Comparison of ENCODE assay signal across 8 cellular contexts in genomic region chr5:78359455-78359830, GRCh38. TPM values are rescaled to one million over a fixed set of nuclear protein-coding genes. Genes with fewer than 3 reads are reported as not detected.
DNase-seq lines count a peak whose midpoint lies in the region; ATAC-seq and TF ChIP-seq lines count a peak whose summit lies in the region.
"Not testable (repeated sequence)": the region's sequence is repeated elsewhere in the genome, so short reads cannot be mapped to it uniquely, and the experiment has no call there.

No MANE protein-coding gene starts in this region.

- intact Hi-C loops in sigmoid colon (cut with DNase I), result not testable (repeated sequence)

- ATAC-seq in activated T-cell treated with anti-CD3 and anti-CD28 coated beads, Interleukin-2, amount 50 U/mL, for 4 hours, result not testable (repeated sequence)

- H3K27me3 Mint-ChIP-seq in activated T-cell treated with anti-CD3 and anti-CD28 coated beads, Interleukin-2, amount 50 U/mL, for 4 hours (ENCODE audit: low read depth); chondrocyte (ENCODE audit: low read depth): not testable (repeated sequence)

- H3K9me3 ChIP-seq in ES-I3 (ENCODE audit: control insufficient read depth, insufficient read depth, low read length); OCI-LY1 (ENCODE audit: low read length); cardiac muscle cell (ENCODE audit: low read depth); mononuclear cell (ENCODE audit: low read depth, low read length); sigmoid colon: not testable (repeated sequence)

- not testable (repeated sequence) for TF ChIP-seq EP300 in sigmoid colon (IDR thresholded peaks at IDR 0.05)

- not testable (repeated sequence) for H3K4me1 ChIP-seq in ES-I3 (ENCODE audit: insufficient read depth, low read length); cardiac muscle cell (ENCODE audit: low read depth); urinary bladder (ENCODE audit: insufficient read depth)
- H3K4me1 ChIP-seq in OCI-LY1 (ENCODE audit: insufficient read depth, low read length, severe bottlenecking) (peaks cover 40% of the 10 kb centered on the region), mononuclear cell (ENCODE audit: insufficient read depth, low read length) (peaks cover 26% of the 10 kb centered on the region), sigmoid colon (peaks cover 3 to 26% (median 12%) of the 10 kb centered on the region in 4 donors)

- H3K9me2 ChIP-seq in OCI-LY1 (ENCODE audit: low read depth, low read length), result not testable (repeated sequence)

- H3K27ac Mint-ChIP-seq in chondrocyte (ENCODE audit: unreplicated experiment), result peak overlapping the region; percentile 98

- H3K36me3 Mint-ChIP-seq in activated T-cell treated with anti-CD3 and anti-CD28 coated beads, Interleukin-2, amount 50 U/mL, for 4 hours (ENCODE audit: insufficient read depth); chondrocyte (ENCODE audit: low read depth): not testable (repeated sequence)

- H3K4me3 ChIP-seq in OCI-LY1 (ENCODE audit: low read depth, low read length, poor library complexity, severe bottlenecking) (peak overlapping the region; percentile 92), cardiac muscle cell (peak overlapping the region; percentile 84), mononuclear cell (ENCODE audit: low read length) (peak overlapping the region; percentile 93), sigmoid colon (peak overlapping the region; percentile 83 to 97 (median 88)), urinary bladder (ENCODE audit: low read depth, low read length) (peak overlapping the region; percentile 74)

- peak overlapping the region; percentile 78 for H3K4me2 ChIP-seq in OCI-LY1 (ENCODE audit: low read length)

- not testable (repeated sequence) for H3K27me3 ChIP-seq in OCI-LY1 (ENCODE audit: insufficient read depth, low read length); cardiac muscle cell; mononuclear cell (ENCODE audit: insufficient read depth, low read length); sigmoid colon

- not testable (repeated sequence) for H3F3A ChIP-seq in OCI-LY1 (ENCODE audit: insufficient read depth, low read length)

- H3K27ac ChIP-seq in OCI-LY1 (ENCODE audit: low read depth, low read length, poor library complexity, severe bottlenecking), result peak overlapping the region; percentile 95
- peak overlapping the region; percentile 90 for H3K27ac ChIP-seq in cardiac muscle cell
- peak overlapping the region; percentile 87 to 95 (median 92) for H3K27ac ChIP-seq in sigmoid colon
- H3K27ac ChIP-seq in urinary bladder (ENCODE audit: low read depth), result peak overlapping the region; percentile 84

- H4K20me1 ChIP-seq in OCI-LY1 (ENCODE audit: insufficient read depth, low read length), result not testable (repeated sequence)

- not testable (repeated sequence) for H3K36me3 ChIP-seq in ES-I3 (ENCODE audit: insufficient read depth, low read length); OCI-LY1 (ENCODE audit: insufficient read depth, low read length); cardiac muscle cell; sigmoid colon; urinary bladder (ENCODE audit: insufficient read depth)

- not testable (repeated sequence) for TF ChIP-seq POLR2A in sigmoid colon (IDR thresholded peaks at IDR 0.05)

- H3K4me1 Mint-ChIP-seq in activated T-cell treated with anti-CD3 and anti-CD28 coated beads, Interleukin-2, amount 50 U/mL, for 4 hours (ENCODE audit: low read depth), result peaks cover 47% of the 10 kb centered on the region
- peaks cover 32% of the 10 kb centered on the region for H3K4me1 Mint-ChIP-seq in chondrocyte (ENCODE audit: low read depth)

- 61 to 78% methylated on average over 19 of the region's 19 CpGs for WGBS in sigmoid colon, 2 donors
- WGBS in urinary bladder, result 80% methylated on average over 19 of the region's 19 CpGs

- H3K4me3 Mint-ChIP-seq in activated T-cell treated with anti-CD3 and anti-CD28 coated beads, Interleukin-2, amount 50 U/mL, for 4 hours, result peak overlapping the region; percentile 98
- peak overlapping the region; percentile 88 for H3K4me3 Mint-ChIP-seq in chondrocyte (ENCODE audit: unreplicated experiment)

- H2AFZ ChIP-seq in OCI-LY1 (ENCODE audit: low read length), result not testable (repeated sequence)

- DNase-seq in activated T-cell treated with anti-CD3 and anti-CD28 coated beads, Interleukin-2, amount 50 U/mL, for 4 hours; chondrocyte (ENCODE audit: low spot score); cardiac muscle cell (ENCODE audit: low read depth in 1 of 2, low spot score in 1 of 2); sigmoid colon: not testable (repeated sequence)

- peak overlapping the region; percentile 100; the same call in 1 of the 2 replicates for H3K9ac ChIP-seq in ES-I3 (ENCODE audit: low read depth, low read length)
- peak overlapping the region; percentile 88 for H3K9ac ChIP-seq in OCI-LY1 (ENCODE audit: low read length)

- not testable (repeated sequence) for H3K9me3 Mint-ChIP-seq in activated T-cell treated with anti-CD3 and anti-CD28 coated beads, Interleukin-2, amount 50 U/mL, for 4 hours; chondrocyte (ENCODE audit: low read depth)

- H3K79me2 ChIP-seq in OCI-LY1 (ENCODE audit: insufficient read depth, low read length), result peaks cover 34% of the 10 kb centered on the region

- TF ChIP-seq CTCF in OCI-LY1 (IDR thresholded peaks at IDR 0.05; ENCODE audit: low read length); chondrocyte (IDR thresholded peaks at IDR 0.05); cardiac muscle cell (IDR thresholded peaks at IDR 0.05; ENCODE audit: low read depth, low read length); sigmoid colon (IDR thresholded peaks at IDR 0.05): not testable (repeated sequence)

RNA-seq across cellular contexts. Expression of gene SCAMP1, which starts 1.0 kb away (rescaled TPM):
- total RNA-seq in activated T-cell treated with anti-CD3 and anti-CD28 coated beads, Interleukin-2, amount 50 U/mL, for 4 hours, result 10 to 100 TPM; 12.2 to 16.0 (median 13.5) TPM
- total RNA-seq in chondrocyte (44.8 to 51.8 TPM (median 46.2 TPM) in 3 replicates), cardiac muscle cell (25.5 and 32.4 TPM in 2 replicates), mononuclear cell (24.9 TPM), sigmoid colon (10 to 100 TPM; 31.0 to 45.3 (median 37.7) TPM), urinary bladder (97.5 TPM)
- polyA plus RNA-seq in cardiac muscle cell (33.4 and 55.4 TPM in 2 replicates), sigmoid colon (1 to 10 TPM; 3.9 to 7.9 (median 7.2) TPM), urinary bladder (23.9 TPM)
